Comparison of ENCODE assay signal across 13 cellular contexts in the genomic region with DNA sequence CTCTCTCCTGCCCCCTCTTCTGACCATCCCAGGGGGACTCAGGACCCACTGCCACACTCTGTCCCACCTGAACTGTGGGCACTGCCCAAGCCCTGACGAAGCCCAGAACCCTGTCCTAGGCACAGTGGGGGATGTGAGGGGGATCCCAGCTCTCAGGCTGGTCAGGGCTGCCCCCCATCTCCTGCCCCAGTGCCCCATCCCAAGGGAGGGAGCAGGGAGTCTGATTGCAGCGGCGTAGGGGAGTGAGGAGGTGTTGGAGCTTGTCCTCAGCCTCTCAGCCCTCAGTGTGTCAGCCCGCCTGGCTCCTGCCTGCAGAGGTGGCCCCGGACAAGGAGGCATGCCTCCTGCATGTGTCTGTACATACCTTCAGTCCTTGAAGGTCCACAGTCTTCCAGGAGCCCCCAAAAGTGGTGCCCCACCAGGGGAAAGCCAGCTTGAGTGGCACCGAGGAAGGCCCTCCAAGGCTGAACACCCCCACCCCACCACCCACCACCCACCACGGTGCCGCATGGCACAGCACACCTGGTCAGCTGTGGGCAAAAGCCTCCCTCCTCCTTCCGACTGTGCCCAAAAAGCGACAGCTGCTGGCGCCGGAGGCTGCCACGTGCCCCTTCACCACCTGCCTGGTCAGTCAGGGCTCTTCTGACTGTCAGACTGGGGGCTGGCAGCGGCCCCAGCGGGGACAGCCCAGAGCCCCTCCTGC. TPM values are rescaled to one million over a fixed set of nuclear protein-coding genes. Genes with fewer than 3 reads are reported as not detected.
DNase-seq lines count a peak whose midpoint lies in the region; ATAC-seq lines count a peak whose summit lies in the region.
"Had no signal": no experiment of that assay in that cellular context is flagged by ENCODE, and none has a peak within 500 bp of the region (broad histone marks: within the 10 kb centered on the region; RNA-seq: fewer than 3 reads in every experiment).

No MANE protein-coding gene starts in this region.

- no peaks in the 10 kb centered on the region for H3K27me3 ChIP-seq in skeletal muscle satellite cell (ENCODE audit: control insufficient read depth, insufficient read depth, low read length)
- H3K27me3 ChIP-seq: ascending aorta, SJSA1 had no signal

- no peaks in the 10 kb centered on the region for H3K36me3 ChIP-seq in skeletal muscle satellite cell (ENCODE audit: insufficient read depth, low read length)
- H3K36me3 ChIP-seq: ascending aorta, SJSA1 had no signal

- peaks cover 15% of the 10 kb centered on the region for H3K4me1 ChIP-seq in skeletal muscle satellite cell (ENCODE audit: control insufficient read depth, insufficient read depth, low read length)
- H3K4me1 ChIP-seq: ascending aorta, foreskin keratinocyte had no signal

- H3K4me3 Mint-ChIP-seq in T-helper 17 cell = no peak overlapping the region

- peaks cover 10% of the 10 kb centered on the region for H3K27me3 Mint-ChIP-seq in T-helper 17 cell
- H3K27me3 Mint-ChIP-seq: activated CD8-positive, alpha-beta T cell treated with anti-CD3 and anti-CD28 coated beads for 36 hours had no signal

- H3K27ac Mint-ChIP-seq in T-helper 17 cell = no peak overlapping the region

- peak overlapping the region; percentile 72 for H3K4me2 ChIP-seq in skeletal muscle satellite cell (ENCODE audit: low read length)

- H3K9ac ChIP-seq in skeletal muscle satellite cell (ENCODE audit: low read depth, low read length) = peak overlapping the region; percentile 24

- DNase-seq in DMS153 treated with DMSO at 0.1 percent for 48 hours (lab: John Stamatoyannopoulos, UW; ENCODE audit: unreplicated experiment) = peak; percentile 18
- no peak for DNase-seq in DMS153 (lab: John Stamatoyannopoulos, UW)
- peak; percentile 92 for DNase-seq in NCI-H524 treated with DMSO at 0.1 percent for 48 hours (lab: John Stamatoyannopoulos, UW)
- peak; percentile 63 for DNase-seq in left lobe of liver (ENCODE audit: low spot score)
- DNase-seq in medulla oblongata (ENCODE audit: extremely low spot score) = no peak
- no peak for DNase-seq in T-helper 17 cell
- DNase-seq: foreskin keratinocyte had no signal

- H3K36me3 Mint-ChIP-seq in T-helper 17 cell (ENCODE audit: low read depth) = no peaks in the 10 kb centered on the region
- H3K36me3 Mint-ChIP-seq: naive thymus-derived CD8-positive, alpha-beta T cell had no signal

- H3K9me3 ChIP-seq in skeletal muscle satellite cell (replicated peaks; ENCODE audit: low read length) (no peaks in the 10 kb centered on the region), T-helper 17 cell (ENCODE audit: control insufficient read depth, low read length, poor library complexity, severe bottlenecking) (no peaks in the 10 kb centered on the region)
- H3K9me3 ChIP-seq: ascending aorta, SJSA1 had no signal

- peak; percentile 26 for ATAC-seq in left lobe of liver
- no peak for ATAC-seq in HG02884 (IDR thresholded peaks at IDR 0.05; ENCODE audit: unreplicated experiment)
- ATAC-seq in T-helper 17 cell = no peak

- H3K4me1 Mint-ChIP-seq in T-helper 17 cell = peaks cover 4% of the 10 kb centered on the region

- peak overlapping the region; percentile 61 for H3K4me3 ChIP-seq in skeletal muscle satellite cell (ENCODE audit: low read length)

RNA-seq across cellular contexts. Expression of a gene that starts 0.9 kb away (rescaled TPM):
- 208 TPM for total RNA-seq in left lobe of liver
- total RNA-seq in skeletal muscle satellite cell (2012; rRNA removed) = 3.5 and 7.1 TPM in 2 replicates
- total RNA-seq in T-helper 17 cell = 1 to 10 TPM; 2.2 to 6.8 TPM
- total RNA-seq: foreskin keratinocyte had no signal

Comparison
In these comparisons a context has a peak if more than half of its experiments do, and no peak if none do; other contexts are left out.
1. DNase-seq: peak in DMS153 treated with DMSO at 0.1 percent for 48 hours (single experiment), NCI-H524 treated with DMSO at 0.1 percent for 48 hours (single experiment) and left lobe of liver (single experiment); none in DMS153 (single experiment), medulla oblongata (single experiment) and T-helper 17 cell (0 of 3).
2. RNA of a gene that starts 0.9 kb away (total RNA-seq): 208 TPM in left lobe of liver (single experiment); 2.2 to 6.8 TPM in T-helper 17 cell; every median in the first group is over 10 times any median in the second.